In the genomic region with DNA sequence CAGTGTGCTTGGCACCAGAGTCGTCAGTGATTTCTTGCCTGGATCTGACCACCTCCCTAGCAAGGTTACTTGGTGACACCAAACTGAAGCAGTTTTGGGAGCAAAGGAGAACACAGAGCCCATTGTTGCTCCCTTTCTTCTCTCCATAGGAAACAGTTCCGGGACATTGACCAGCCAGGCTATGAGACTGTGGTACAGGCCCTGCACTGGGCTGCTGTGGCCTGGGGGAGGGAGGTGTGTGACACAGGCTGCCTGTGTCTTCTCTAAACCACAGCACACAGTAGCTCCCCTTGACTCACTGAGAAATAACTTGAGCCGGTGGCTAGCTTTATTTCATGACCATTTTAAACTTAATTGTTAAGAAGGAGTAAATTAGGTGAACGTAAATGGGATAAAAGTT, we compare ENCODE assay signal across 19 cellular contexts.
DNase-seq lines count a peak whose midpoint lies in the region; ATAC-seq and TF ChIP-seq lines count a peak whose summit lies in the region.
"Had no signal": no experiment of that assay in that cellular context is flagged by ENCODE, and none has a peak within 500 bp of the region (broad histone marks: within the 10 kb centered on the region; RNA-seq: fewer than 3 reads in every experiment).

No MANE protein-coding gene starts in this region.

- H3K9me3 ChIP-seq in neuronal stem cell (replicated peaks in 1 of 2; ENCODE audit: control insufficient read depth in 2 of 2, insufficient read depth in 1 of 2, low read depth in 1 of 2, low read length in 2 of 2) = no peaks in the 10 kb centered on the region
- H3K9me3 ChIP-seq in upper lobe of left lung = no peaks in the 10 kb centered on the region
- no peaks in the 10 kb centered on the region for H3K9me3 ChIP-seq in neural progenitor cell (ENCODE audit: low read depth)
- H3K9me3 ChIP-seq: Caco-2, HAP-1, SK-N-SH had no signal

- no peak overlapping the region for H2AK5ac ChIP-seq in neuronal stem cell (ENCODE audit: low read depth, low read length)

- no peak overlapping the region for H3K4me3 Mint-ChIP-seq in neural progenitor cell

- H4K8ac ChIP-seq in neuronal stem cell (ENCODE audit: low read depth, low read length) = no peak overlapping the region

- H3K36me3 ChIP-seq in neuronal stem cell (replicated peaks in 1 of 2; ENCODE audit: control insufficient read depth in 2 of 2, insufficient read depth in 2 of 2, low read length in 2 of 2) (no peaks in the 10 kb centered on the region), upper lobe of left lung (no peaks in the 10 kb centered on the region), neural progenitor cell (no peaks in the 10 kb centered on the region)
- H3K36me3 ChIP-seq: HAP-1 had no signal

- H3K27me3 ChIP-seq in neuronal stem cell (ENCODE audit: control insufficient read depth in 3 of 3, insufficient read depth in 3 of 3, low read depth in 1 of 3, low read length in 3 of 3) = no peaks in the 10 kb centered on the region
- H3K27me3 ChIP-seq in upper lobe of left lung = no peaks in the 10 kb centered on the region
- H3K27me3 ChIP-seq in neural progenitor cell = no peaks in the 10 kb centered on the region

- H3F3A ChIP-seq in neural progenitor cell (ENCODE audit: low read depth) = no peaks in the 10 kb centered on the region

- TF ChIP-seq POLR2A in NB4 (IDR thresholded peaks at IDR 0.05; ENCODE audit: extremely low read depth, insufficient read length) (no peak), upper lobe of left lung (IDR thresholded peaks at IDR 0.05) (no peak)

- no peak overlapping the region for H4K91ac ChIP-seq in neuronal stem cell (ENCODE audit: low read depth, low read length, poor library complexity)

- DNase-seq in COLO829 (ENCODE audit: low spot score) (peak; percentile 84), NB4 (ENCODE audit: low read depth) (peak; percentile 20), glomerular visceral epithelial cell (ENCODE audit: extremely low spot score) (peak; percentile 16), neuronal stem cell (ENCODE audit: low spot score) (no peak), omental fat pad (ENCODE audit: low spot score) (no peak), upper lobe of left lung (no peak), neural progenitor cell (ENCODE audit: low spot score) (no peak)
- DNase-seq in activated effector memory CD4-positive, alpha-beta T cell treated with anti-CD3 and anti-CD28 coated beads, Interleukin-2, amount 50 U/mL, for 16 hours = no peak
- DNase-seq: Caco-2, DMS153, EL, MV-4-11, NCI-H1436, NCI-H2029, NCI-H2171 treated with DMSO at 0.1 percent for 48 hours, NCI-H446 treated with DMSO at 0.1 percent for 48 hours, Right ventricle myocardium superior, SK-N-SH had no signal

- 100% methylated on average over 1 of the region's 4 CpGs for WGBS in neuronal stem cell (ENCODE audit: extremely low coverage in 2 of 2, insufficient read length in 2 of 2, insufficient replicate concordance in 1 of 2), 2 donors
- 90 to 92% methylated on average over 3 to 4 of the region's 4 CpGs for WGBS in upper lobe of left lung, 2 donors

- no peak overlapping the region for H3K4ac ChIP-seq in neuronal stem cell (ENCODE audit: low read length)

- no peak for ATAC-seq in omental fat pad (ENCODE audit: low FRiP score)
- no peak for ATAC-seq in upper lobe of left lung (ENCODE audit: low FRiP score in 2 of 2)

- no peak overlapping the region for H2BK15ac ChIP-seq in neuronal stem cell (ENCODE audit: low read length)

- H4K20me1 ChIP-seq in neural progenitor cell (ENCODE audit: low read depth) = no peaks in the 10 kb centered on the region

- TF ChIP-seq CTCF in NB4 (IDR thresholded peaks at IDR 0.05; ENCODE audit: low read depth, low read length) (no peak), omental fat pad (IDR thresholded peaks at IDR 0.05) (no peak), upper lobe of left lung (IDR thresholded peaks at IDR 0.05) (no peak), neural progenitor cell (IDR thresholded peaks at IDR 0.05) (no peak)

- H3K4me1 Mint-ChIP-seq in neural progenitor cell = peaks cover 8% of the 10 kb centered on the region

- H3K79me1 ChIP-seq in neuronal stem cell (ENCODE audit: low read depth, low read length) = no peaks in the 10 kb centered on the region

- H3K79me2 ChIP-seq in neural progenitor cell (ENCODE audit: low read depth) = no peaks in the 10 kb centered on the region

- H3K4me1 ChIP-seq in neuronal stem cell (ENCODE audit: control insufficient read depth in 2 of 2, insufficient read depth in 1 of 2, low read depth in 1 of 2, low read length in 2 of 2) (no peaks in the 10 kb centered on the region), upper lobe of left lung (no peaks in the 10 kb centered on the region), neural progenitor cell (peaks cover 3% of the 10 kb centered on the region)

- no peak overlapping the region for H3K14ac ChIP-seq in neuronal stem cell (ENCODE audit: low read length)

- TF ChIP-seq EP300 in upper lobe of left lung (IDR thresholded peaks at IDR 0.05) = no peak

- H2AFZ ChIP-seq in neuronal stem cell (ENCODE audit: low read length) (no peak overlapping the region), neural progenitor cell (replicated peaks) (no peak overlapping the region)

- peaks cover 11% of the 10 kb centered on the region for H3K9me3 Mint-ChIP-seq in neural progenitor cell

- H3K27me3 Mint-ChIP-seq in neural progenitor cell (ENCODE audit: insufficient read depth, low read depth) = no peaks in the 10 kb centered on the region

- H3K4me2 ChIP-seq in neuronal stem cell (ENCODE audit: insufficient read depth, low read length, poor library complexity, severe bottlenecking) = no peak overlapping the region
- H3K4me2 ChIP-seq in neural progenitor cell = no peak overlapping the region
- H3K4me2 ChIP-seq: SK-N-SH had no signal

- H2BK120ac ChIP-seq in neuronal stem cell (ENCODE audit: low read depth, low read length) = no peak overlapping the region

- H3K9ac ChIP-seq in neuronal stem cell (ENCODE audit: low read depth, low read length, poor library complexity) (no peak overlapping the region), neural progenitor cell (no peak overlapping the region)
- H3K9ac ChIP-seq: SK-N-SH had no signal

- no peak overlapping the region for H3K23ac ChIP-seq in neuronal stem cell (ENCODE audit: low read depth, low read length, poor library complexity)

- H3K27ac Mint-ChIP-seq in neural progenitor cell = no peak overlapping the region

- peak overlapping the region; percentile 28 for H3K18ac ChIP-seq in neuronal stem cell (ENCODE audit: low read length)

- no peak overlapping the region for H2BK5ac ChIP-seq in neuronal stem cell (ENCODE audit: low read length)

- H3K4me3 ChIP-seq in NB4 (ENCODE audit: low read depth, low read length) = no peak overlapping the region
- no peak overlapping the region for H3K4me3 ChIP-seq in neuronal stem cell (ENCODE audit: low read length in 2 of 2)
- no peak overlapping the region for H3K4me3 ChIP-seq in upper lobe of left lung
- no peak overlapping the region for H3K4me3 ChIP-seq in neural progenitor cell
- H3K4me3 ChIP-seq: HAP-1 had no signal

- no peak overlapping the region for H2BK12ac ChIP-seq in neuronal stem cell (ENCODE audit: low read length)

- H3K36me3 Mint-ChIP-seq in neural progenitor cell = peaks cover 2% of the 10 kb centered on the region

- no peak overlapping the region for H3K27ac ChIP-seq in neuronal stem cell (replicated peaks; ENCODE audit: low read length)
- no peak overlapping the region for H3K27ac ChIP-seq in upper lobe of left lung
- H3K27ac ChIP-seq in neural progenitor cell = no peak overlapping the region

Comparison
In these comparisons a context has a peak if more than half of its experiments do, and no peak if none do; other contexts are left out.
1. DNase-seq: peak in COLO829 (single experiment), NB4 (single experiment) and glomerular visceral epithelial cell (single experiment); none in neuronal stem cell (single experiment), omental fat pad (single experiment), upper lobe of left lung (0 of 2), neural progenitor cell (single experiment) and activated effector memory CD4-positive, alpha-beta T cell treated with anti-CD3 and anti-CD28 coated beads, Interleukin-2, amount 50 U/mL, for 16 hours (single experiment).